ENCODE assay signal across 8 cellular contexts in the genomic region with DNA sequence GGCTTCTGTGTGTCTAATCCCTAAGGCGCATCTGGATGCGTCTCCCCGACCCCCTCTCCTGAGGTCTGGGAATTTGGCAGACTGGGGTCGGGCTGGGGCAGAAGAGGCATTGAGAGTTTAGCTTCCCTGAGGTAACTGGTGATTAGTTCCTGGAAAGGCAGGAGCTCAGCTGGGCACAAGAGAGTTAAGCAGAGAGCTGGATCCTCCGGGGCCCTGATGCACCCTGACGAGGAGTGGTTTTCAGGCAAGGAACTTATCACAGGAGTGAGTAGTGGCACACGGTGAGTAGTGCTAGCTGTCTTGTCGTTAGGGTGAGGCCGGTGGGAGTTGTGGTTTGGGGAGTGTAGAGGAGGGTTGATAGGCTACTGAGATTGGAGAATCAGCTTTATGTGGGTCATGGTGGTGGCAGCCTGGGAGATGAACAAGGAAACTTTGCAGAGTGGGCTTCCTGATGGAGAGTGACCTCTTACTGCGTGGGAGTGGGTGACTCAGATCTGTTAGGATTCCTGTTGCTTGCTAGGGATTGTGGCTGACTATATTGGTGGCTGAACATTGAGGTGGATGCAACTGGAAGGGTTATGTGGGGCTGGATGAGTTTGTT. TPM values are rescaled to one million over a fixed set of nuclear protein-coding genes. Genes with fewer than 3 reads are reported as not detected.
DNase-seq lines count a peak whose midpoint lies in the region; ATAC-seq and TF ChIP-seq lines count a peak whose summit lies in the region.

No MANE protein-coding gene starts in this region.

- H3K27me3 Mint-ChIP-seq in activated CD4-positive, alpha-beta memory T cell treated with anti-CD3 and anti-CD28 coated beads, Interleukin-2, amount 10 ng/mL, durations not matched to agents 7 days and 5 days = no peaks in the 10 kb centered on the region

- H3K27me3 ChIP-seq in muscle layer of colon (ENCODE audit: control insufficient read depth in 1 of 2, insufficient read depth in 2 of 2, low read length in 2 of 2) = no peaks in the 10 kb centered on the region

- peak overlapping the region; percentile 85 for H3K9ac ChIP-seq in muscle layer of colon (ENCODE audit: low read length)

- POLR2A ChIA-PET in activated CD4-positive, alpha-beta memory T cell treated with anti-CD3 and anti-CD28 coated beads, Interleukin-2, amount 10 ng/mL, durations not matched to agents 7 days and 5 days (lab: Charles Lee) = interaction anchor here (0.7 to 3.8 kb wide), 16 partner anchors 9 to 970 kb away, joined by 3 to 25 read pairs (median 5); a partner anchor contains a TSS

- H3K4me3 ChIP-seq in epithelial cell of proximal tubule (ENCODE audit: low read depth, low read length) (peak overlapping the region; percentile 94), muscle layer of colon (ENCODE audit: low read depth in 1 of 2, low read length in 2 of 2) (peak overlapping the region; percentile 97 to 100)

- peak overlapping the region; percentile 58 for H3K27ac Mint-ChIP-seq in activated CD4-positive, alpha-beta memory T cell treated with anti-CD3 and anti-CD28 coated beads, Interleukin-2, amount 10 ng/mL, durations not matched to agents 7 days and 5 days

- TF ChIP-seq CTCF in epithelial cell of proximal tubule (conservative IDR thresholded peaks at IDR 0.05; ENCODE audit: low read depth, low read length) = no peak

- peaks cover 27% of the 10 kb centered on the region for H3K4me1 ChIP-seq in muscle layer of colon (ENCODE audit: insufficient read depth, low read length)

- peak overlapping the region; percentile 79 for H3K4me3 Mint-ChIP-seq in activated CD4-positive, alpha-beta memory T cell treated with anti-CD3 and anti-CD28 coated beads, Interleukin-2, amount 10 ng/mL, durations not matched to agents 7 days and 5 days

- ATAC-seq in Right ventricle myocardium inferior = peak; percentile 23
- ATAC-seq in stimulated activated naive CD8-positive, alpha-beta T cell treated with anti-CD3 and anti-CD28 coated beads, Interleukin-15, Interleukin-2, amounts not matched to agents 100 U/mL and 50 U/mL, for 24 hours = peak; percentile 82
- ATAC-seq in HG03439 (IDR thresholded peaks at IDR 0.05; ENCODE audit: unreplicated experiment) = no peak

- peak overlapping the region; percentile 86 for H3K27ac ChIP-seq in muscle layer of colon (ENCODE audit: low read depth, low read length)

- H3K36me3 ChIP-seq in muscle layer of colon (ENCODE audit: insufficient read depth, low read length) = peaks cover 8% of the 10 kb centered on the region

- H3K9me3 ChIP-seq in muscle layer of colon (ENCODE audit: low read length) = no peaks in the 10 kb centered on the region

- H3K9me3 Mint-ChIP-seq in activated CD4-positive, alpha-beta memory T cell treated with anti-CD3 and anti-CD28 coated beads, Interleukin-2, amount 10 ng/mL, durations not matched to agents 7 days and 5 days = no peaks in the 10 kb centered on the region

- DNase-seq in Right ventricle myocardium inferior (ENCODE audit: missing footprints) (no peak), cardiac septum (ENCODE audit: low spot score) (no peak), HuH-7.5 (ENCODE audit: low spot score) (peak; percentile 49), epithelial cell of proximal tubule (ENCODE audit: low read depth) (peak; percentile 42)
- DNase-seq in activated CD4-positive, alpha-beta memory T cell treated with anti-CD3 and anti-CD28 coated beads, Interleukin-2, amount 10 ng/mL, durations not matched to agents 7 days and 5 days = peak; percentile 42
- peak; percentile 61 for DNase-seq in stimulated activated naive CD8-positive, alpha-beta T cell treated with anti-CD3 and anti-CD28 coated beads, Interleukin-15, Interleukin-2, amounts not matched to agents 100 U/mL and 50 U/mL, for 24 hours

- peaks cover 19% of the 10 kb centered on the region for H3K36me3 Mint-ChIP-seq in activated CD4-positive, alpha-beta memory T cell treated with anti-CD3 and anti-CD28 coated beads, Interleukin-2, amount 10 ng/mL, durations not matched to agents 7 days and 5 days (ENCODE audit: low read depth)

- intact Hi-C loops in Right ventricle myocardium inferior (cut with DNase I) (no loop called here), cardiac septum (cut with DNase I) (loop anchor here (2.0 to 5.0 kb wide), 2 partner anchors 39 to 133 kb away; a partner anchor contains a TSS)

- CTCF ChIA-PET in activated CD4-positive, alpha-beta memory T cell treated with anti-CD3 and anti-CD28 coated beads, Interleukin-2, amount 10 ng/mL, durations not matched to agents 7 days and 5 days (lab: Charles Lee) = interaction anchor here (0.6 to 5.3 kb wide), 6 partner anchors 28 to 435 kb away, joined by 3 to 53 read pairs (median 6); a partner anchor contains a TSS

- peaks cover 35% of the 10 kb centered on the region for H3K4me1 Mint-ChIP-seq in activated CD4-positive, alpha-beta memory T cell treated with anti-CD3 and anti-CD28 coated beads, Interleukin-2, amount 10 ng/mL, durations not matched to agents 7 days and 5 days

RNA-seq across cellular contexts. Expression of a gene that starts 0.9 kb away (rescaled TPM):
- total RNA-seq in Right ventricle myocardium inferior (10.3 TPM), cardiac septum (16.5 TPM), epithelial cell of proximal tubule (9.6 and 12.6 TPM in 2 replicates)
- 10 to 100 TPM; 30.4 to 30.5 TPM for total RNA-seq in activated CD4-positive, alpha-beta memory T cell treated with anti-CD3 and anti-CD28 coated beads, Interleukin-2, amount 10 ng/mL, durations not matched to agents 7 days and 5 days

RNA-seq across cellular contexts. Expression of a gene that starts 39.6 kb away (rescaled TPM):
- total RNA-seq in Right ventricle myocardium inferior (15.1 TPM), cardiac septum (15.4 TPM), epithelial cell of proximal tubule (13.7 and 15.6 TPM in 2 replicates)
- total RNA-seq in activated CD4-positive, alpha-beta memory T cell treated with anti-CD3 and anti-CD28 coated beads, Interleukin-2, amount 10 ng/mL, durations not matched to agents 7 days and 5 days = 10 to 100 TPM; 31.2 to 31.8 TPM

Comparison
In these comparisons a context has a peak if more than half of its experiments do, and no peak if none do; other contexts are left out.
1. DNase-seq: peak in HuH-7.5 (single experiment), activated CD4-positive, alpha-beta memory T cell treated with anti-CD3 and anti-CD28 coated beads, Interleukin-2, amount 10 ng/mL, durations not matched to agents 7 days and 5 days (single experiment), epithelial cell of proximal tubule (single experiment) and stimulated activated naive CD8-positive, alpha-beta T cell treated with anti-CD3 and anti-CD28 coated beads, Interleukin-15, Interleukin-2, amounts not matched to agents 100 U/mL and 50 U/mL, for 24 hours (single experiment); none in Right ventricle myocardium inferior (single experiment) and cardiac septum (single experiment).